ENCODE assay signal across 8 cellular contexts in the genomic region with DNA sequence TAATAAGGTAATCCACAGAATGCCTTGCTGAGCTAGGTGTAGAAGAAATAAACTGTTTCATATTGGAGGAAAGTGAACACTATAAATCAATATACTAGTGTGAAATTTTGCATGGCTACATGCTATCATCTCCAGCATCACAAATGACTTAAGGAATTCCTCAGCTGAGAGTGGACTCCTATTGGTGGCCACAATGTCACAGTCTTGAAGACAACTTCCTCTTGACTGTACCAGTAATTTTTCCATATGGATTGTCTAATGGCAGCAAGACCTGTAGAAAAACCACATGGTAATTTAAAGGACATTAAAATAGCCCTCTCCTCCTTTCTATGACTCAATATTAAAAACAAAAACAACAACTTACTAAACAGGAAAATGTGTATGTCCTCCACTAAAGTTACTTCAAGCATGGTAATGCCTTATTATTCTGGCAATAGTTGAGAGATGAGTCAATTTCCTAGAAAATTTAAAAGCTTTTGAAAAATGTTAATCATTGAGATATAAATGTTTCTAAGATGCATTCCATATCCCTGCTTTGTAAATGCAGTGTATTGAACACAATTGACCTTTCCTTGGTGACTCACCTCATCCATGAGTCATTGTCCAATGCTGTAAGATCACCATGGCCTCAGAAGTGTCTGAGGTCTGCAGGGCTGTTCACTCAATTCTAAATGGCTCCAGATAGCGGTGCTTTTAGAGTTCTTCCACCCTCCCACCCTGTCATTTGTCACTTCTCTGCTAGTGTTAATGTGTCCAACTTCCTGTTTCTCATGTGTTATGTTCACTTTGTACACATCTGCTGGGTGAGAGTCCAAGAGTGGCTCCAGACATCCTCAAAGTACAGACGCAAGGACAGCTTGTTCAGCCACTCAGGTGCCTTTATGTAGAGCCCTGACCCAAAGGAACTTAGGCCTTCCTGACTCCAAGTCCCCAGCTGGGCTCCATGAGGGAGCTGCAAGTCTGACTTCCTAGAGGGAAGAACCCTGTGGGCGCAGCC. TPM values are rescaled to one million over a fixed set of nuclear protein-coding genes. Genes with fewer than 3 reads are reported as not detected.
A peak's percentile ranks its signal among the peaks of the same experiment; 100 is the strongest.
DNase-seq lines count a peak whose midpoint lies in the region; ATAC-seq and TF ChIP-seq lines count a peak whose summit lies in the region.

No MANE protein-coding gene starts in this region.

- TF ChIP-seq CTCF in gastroesophageal sphincter (IDR thresholded peaks at IDR 0.05) (no peak), nephron progenitor cell (IDR thresholded peaks at IDR 0.05) (no peak)

- peaks cover 4% of the 10 kb centered on the region for H3K36me3 Mint-ChIP-seq in nephron progenitor cell (ENCODE audit: low read depth)

- H3K9me3 Mint-ChIP-seq in nephron progenitor cell: peaks cover 13% of the 10 kb centered on the region

- no peak for TF ChIP-seq EP300 in gastroesophageal sphincter (IDR thresholded peaks at IDR 0.05)

- H3K27ac Mint-ChIP-seq in nephron progenitor cell: no peak overlapping the region

- H3K4me3 ChIP-seq in gastroesophageal sphincter: no peak overlapping the region

- TF ChIP-seq POLR2A in gastroesophageal sphincter (IDR thresholded peaks at IDR 0.05): no peak

- H3K27ac ChIP-seq in gastroesophageal sphincter: peak overlapping the region in 2 of 4 donors; percentile 18 to 54

- no peaks in the 10 kb centered on the region for H3K36me3 ChIP-seq in gastroesophageal sphincter

- no peaks in the 10 kb centered on the region for H3K9me3 ChIP-seq in gastroesophageal sphincter

- ATAC-seq in gastroesophageal sphincter (peak; percentile 55), GM21529 (IDR thresholded peaks at IDR 0.05; ENCODE audit: unreplicated experiment) (no peak), HG03565 (IDR thresholded peaks at IDR 0.05; ENCODE audit: unreplicated experiment) (no peak)

- peaks cover 5% of the 10 kb centered on the region for H3K4me1 Mint-ChIP-seq in nephron progenitor cell

- H3K4me1 ChIP-seq in gastroesophageal sphincter: peaks cover 0 to 27% (median 8%) of the 10 kb centered on the region in 3 donors

- peaks cover 5% of the 10 kb centered on the region for H3K27me3 Mint-ChIP-seq in nephron progenitor cell (ENCODE audit: low read depth, poor library complexity)

- 13 to 71% methylated on average over 1 to 2 of the region's 3 CpGs for WGBS in gastroesophageal sphincter (ENCODE audit: low coverage in 1 of 2), 2 donors

- no peaks in the 10 kb centered on the region for H3K27me3 ChIP-seq in gastroesophageal sphincter

- no peak overlapping the region for H3K4me3 Mint-ChIP-seq in nephron progenitor cell

- peak; percentile 3 for DNase-seq in stimulated activated CD4-positive, alpha-beta T cell treated with anti-CD3 and anti-CD28 coated beads, Interleukin-2, amount 100 ng/mL, for 4 hours (ENCODE audit: low read depth)
- DNase-seq in stimulated activated CD4-positive, alpha-beta T cell treated with anti-CD3 and anti-CD28 coated beads, Interleukin-2, amount 100 ng/mL, for 48 hours: no peak
- peak; percentile 85 for DNase-seq in SW480 (ENCODE audit: low spot score)
- no peak for DNase-seq in SKM-1 (lab: John Stamatoyannopoulos, UW; ENCODE audit: unreplicated experiment)
- DNase-seq in nephron progenitor cell: no peak

RNA-seq across cellular contexts. Expression of gene DNASE2B, which starts 32.8 kb away (rescaled TPM):
- not detected for total RNA-seq in gastroesophageal sphincter

Comparison
In these comparisons a context has a peak if more than half of its experiments do, and no peak if none do; other contexts are left out.
1. DNase-seq: peak in stimulated activated CD4-positive, alpha-beta T cell treated with anti-CD3 and anti-CD28 coated beads, Interleukin-2, amount 100 ng/mL, for 4 hours (single experiment) and SW480 (single experiment); none in stimulated activated CD4-positive, alpha-beta T cell treated with anti-CD3 and anti-CD28 coated beads, Interleukin-2, amount 100 ng/mL, for 48 hours (0 of 2), SKM-1 (single experiment) and nephron progenitor cell (single experiment).